Comparison of ENCODE assay signal across 8 cellular contexts in the genomic region with DNA sequence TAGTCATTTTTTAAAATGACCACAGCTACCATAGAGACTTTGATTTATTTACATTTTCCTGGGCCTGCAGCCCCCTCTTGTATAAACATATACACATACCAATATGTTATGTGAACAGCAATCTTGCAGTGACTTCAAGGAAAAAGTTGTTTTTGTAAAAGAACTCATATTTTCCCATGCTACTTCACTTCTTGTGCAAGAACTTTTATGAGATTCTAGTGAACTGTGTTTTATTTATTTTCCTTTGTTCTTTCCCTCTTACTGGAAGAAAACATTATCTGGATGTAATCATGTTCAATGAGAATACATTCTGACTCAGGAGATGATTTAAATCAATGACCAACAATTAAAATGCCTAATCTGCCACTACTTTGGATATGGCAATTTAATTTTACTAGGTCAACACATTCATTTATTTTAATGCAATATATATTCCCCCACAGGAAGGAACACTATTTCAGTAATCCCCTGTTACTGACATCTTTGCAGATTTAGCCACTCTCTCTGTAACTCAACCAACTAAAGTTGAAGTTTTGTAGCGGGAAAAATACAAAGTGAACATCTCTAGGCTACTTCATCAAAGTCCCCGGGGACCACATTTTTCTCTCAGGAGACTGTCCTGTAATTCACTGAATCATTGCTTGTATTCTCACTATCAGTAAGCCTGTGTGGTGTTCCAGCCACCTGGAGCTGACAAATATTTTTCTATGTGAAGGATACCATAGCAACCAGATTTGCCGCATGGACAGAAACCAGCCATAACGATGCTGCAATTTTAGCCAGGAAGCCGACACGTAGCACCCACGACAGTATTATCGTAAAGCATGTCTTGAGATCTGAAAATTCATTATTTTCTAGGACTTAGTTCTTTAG.
DNase-seq lines count a peak whose midpoint lies in the region; ATAC-seq and FAIRE-seq lines count a peak whose summit lies in the region.

No MANE protein-coding gene starts in this region.

- H3K36me3 Mint-ChIP-seq in T-cell, result no peaks in the 10 kb centered on the region

- H3K27me3 Mint-ChIP-seq in T-cell, result peaks cover 4% of the 10 kb centered on the region in 2 donors

- no peaks in the 10 kb centered on the region for H3K9me3 ChIP-seq in skeletal muscle tissue (ENCODE audit: control insufficient read depth in 3 of 3, low read length in 3 of 3)

- peak; percentile 99 for FAIRE-seq in endometrium (lab: Jason Lieb, UNC)

- H3K27ac Mint-ChIP-seq in T-cell, result no peak overlapping the region

- H3K4me1 ChIP-seq in skeletal muscle tissue (ENCODE audit: control insufficient read depth in 3 of 3, insufficient read depth in 3 of 3, low read length in 3 of 3), result peaks cover 13 to 28% (median 17%) of the 10 kb centered on the region in 3 donors

- no peak overlapping the region for H3K4me3 Mint-ChIP-seq in T-cell

- H3K27ac ChIP-seq in skeletal muscle tissue (ENCODE audit: low read depth, low read length), result peak overlapping the region; percentile 15

- DNase-seq in GM04503 (ENCODE audit: low read depth) (peak; percentile 86), HT1080 (ENCODE audit: low read depth) (peak; percentile 61), NCI-H2196 treated with DMSO at 0.1 percent for 48 hours (lab: John Stamatoyannopoulos, UW; ENCODE audit: unreplicated experiment) (no peak), T-cell (no peak), NCI-H524 treated with DMSO at 0.1 percent for 48 hours (lab: John Stamatoyannopoulos, UW) (no peak)

- POLR2A ChIA-PET in T-cell (lab: Charles Lee), result no interaction called here

- peak overlapping the region in 1 of 3 donors; percentile 10 for H3K4me3 ChIP-seq in skeletal muscle tissue (ENCODE audit: low read length in 3 of 3)

- peak; percentile 83 for ATAC-seq in GM21526 (IDR thresholded peaks at IDR 0.05; ENCODE audit: low FRiP score, unreplicated experiment)
- ATAC-seq in T-cell (replicated peaks in 1 of 4), result no peak

- no peak overlapping the region for H3K9ac ChIP-seq in skeletal muscle tissue (ENCODE audit: low read depth in 1 of 3, low read length in 3 of 3)

- CTCF ChIA-PET in T-cell (lab: Charles Lee), result no interaction called here

- no peaks in the 10 kb centered on the region for H3K9me3 Mint-ChIP-seq in T-cell

- H3K4me1 Mint-ChIP-seq in T-cell, result peaks cover 5 to 10% (median 7%) of the 10 kb centered on the region in 3 donors

- no peaks in the 10 kb centered on the region for H3K36me3 ChIP-seq in skeletal muscle tissue (ENCODE audit: control insufficient read depth in 3 of 3, insufficient read depth in 3 of 3, low read length in 3 of 3)

- H3K27me3 ChIP-seq in skeletal muscle tissue (ENCODE audit: control insufficient read depth in 3 of 3, insufficient read depth in 3 of 3, low read length in 3 of 3), result no peaks in the 10 kb centered on the region

Comparison
In these comparisons a context has a peak if more than half of its experiments do, and no peak if none do; other contexts are left out.
1. DNase-seq: peak in GM04503 (single experiment) and HT1080 (single experiment); none in NCI-H2196 treated with DMSO at 0.1 percent for 48 hours (single experiment), T-cell (0 of 34) and NCI-H524 treated with DMSO at 0.1 percent for 48 hours (single experiment).